In the genomic region with DNA sequence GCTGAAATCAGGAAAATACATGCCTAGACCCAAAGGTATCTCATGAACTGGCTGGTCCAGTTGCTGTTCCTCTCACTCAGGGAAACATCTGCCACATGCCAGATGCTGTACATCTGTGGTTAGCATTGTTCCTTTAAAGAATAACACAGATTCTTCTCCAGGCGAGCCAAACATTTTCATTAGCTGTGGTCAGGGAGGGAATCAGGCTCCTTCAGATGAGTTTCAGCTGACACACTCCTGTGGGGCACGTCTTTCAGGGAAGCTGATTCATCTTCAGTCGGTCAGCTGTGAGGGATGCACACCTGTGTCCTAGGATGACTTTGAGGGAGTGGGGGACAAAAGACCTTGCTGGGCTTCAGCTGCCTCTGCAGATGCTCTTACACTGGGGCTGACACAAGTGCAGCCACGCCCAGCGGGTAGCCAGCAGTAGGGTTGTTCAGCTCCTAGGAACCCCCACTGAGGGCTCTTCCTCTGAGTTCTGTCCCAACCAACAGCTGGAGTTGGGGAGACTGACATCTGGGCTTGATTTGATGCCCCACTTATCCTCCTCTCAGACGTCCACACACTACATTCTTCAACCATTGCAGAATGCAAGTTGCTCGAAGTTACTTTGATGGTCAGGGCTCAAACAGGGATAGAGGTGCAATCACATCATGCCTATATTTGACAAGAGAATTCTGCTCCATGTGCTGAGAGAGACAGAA, we compare ENCODE assay signal across 15 cellular contexts.
A peak's percentile ranks its signal among the peaks of the same experiment; 100 is the strongest.
DNase-seq lines count a peak whose midpoint lies in the region; ATAC-seq and TF ChIP-seq lines count a peak whose summit lies in the region.
"Had no signal": no experiment of that assay in that cellular context is flagged by ENCODE, and none has a peak within 500 bp of the region (broad histone marks: within the 10 kb centered on the region; RNA-seq: fewer than 3 reads in every experiment).

No MANE protein-coding gene starts in this region.

- H3K4me3 Mint-ChIP-seq in stimulated activated naive CD8-positive, alpha-beta T cell treated with anti-CD3 and anti-CD28 coated beads, Interleukin-15, amount 100 ng/mL, for 72 hours, result no peak overlapping the region
- H3K4me3 Mint-ChIP-seq: activated naive CD4-positive, alpha-beta T cell treated with anti-CD3 and anti-CD28 coated beads, Interleukin-2, amount 10 ng/mL, durations not matched to agents 7 days and 5 days; mesothelial cell of epicardium had no signal

- H3K27me3 ChIP-seq in adipocyte (replicated peaks; ENCODE audit: control insufficient read depth, insufficient read depth, low read length), result no peaks in the 10 kb centered on the region

- no peaks in the 10 kb centered on the region for H3K36me3 ChIP-seq in adipocyte (ENCODE audit: control insufficient read depth, insufficient read depth, low read length, severe bottlenecking)

- peaks cover 5% of the 10 kb centered on the region for H3K4me1 Mint-ChIP-seq in stimulated activated naive CD8-positive, alpha-beta T cell treated with anti-CD3 and anti-CD28 coated beads, Interleukin-15, amount 100 ng/mL, for 72 hours
- H3K4me1 Mint-ChIP-seq: activated naive CD4-positive, alpha-beta T cell treated with anti-CD3 and anti-CD28 coated beads, Interleukin-2, amount 10 ng/mL, durations not matched to agents 7 days and 5 days had no signal

- no peak for TF ChIP-seq CTCF in fibroblast of villous mesenchyme (IDR thresholded peaks at IDR 0.05; ENCODE audit: insufficient read depth, low read depth, low read length)

- no peaks in the 10 kb centered on the region for H3K9me3 ChIP-seq in adipocyte (ENCODE audit: control insufficient read depth, low read length)
- H3K9me3 ChIP-seq: A549 had no signal

- no peak overlapping the region for H3K27ac Mint-ChIP-seq in stimulated activated naive CD8-positive, alpha-beta T cell treated with anti-CD3 and anti-CD28 coated beads, Interleukin-15, amount 100 ng/mL, for 72 hours
- H3K27ac Mint-ChIP-seq: activated naive CD4-positive, alpha-beta T cell treated with anti-CD3 and anti-CD28 coated beads, Interleukin-2, amount 10 ng/mL, durations not matched to agents 7 days and 5 days; mesothelial cell of epicardium had no signal

- peaks cover 19% of the 10 kb centered on the region for H3K27me3 Mint-ChIP-seq in stimulated activated naive CD8-positive, alpha-beta T cell treated with anti-CD3 and anti-CD28 coated beads, Interleukin-15, amount 100 ng/mL, for 72 hours
- H3K27me3 Mint-ChIP-seq: activated naive CD4-positive, alpha-beta T cell treated with anti-CD3 and anti-CD28 coated beads, Interleukin-2, amount 10 ng/mL, durations not matched to agents 7 days and 5 days had no signal

- peak; percentile 16 for ATAC-seq in stimulated activated naive CD8-positive, alpha-beta T cell treated with anti-CD3 and anti-CD28 coated beads, Interleukin-15, amount 100 ng/mL, for 72 hours
- ATAC-seq in stimulated activated naive CD8-positive, alpha-beta T cell treated with anti-CD3 and anti-CD28 coated beads, Interleukin-15, Interleukin-2, amounts not matched to agents 100 U/mL and 50 U/mL, for 24 hours, result no peak
- ATAC-seq in GM21737 (IDR thresholded peaks at IDR 0.05; ENCODE audit: unreplicated experiment), result no peak
- ATAC-seq in GM18858 (IDR thresholded peaks at IDR 0.05; ENCODE audit: unreplicated experiment), result no peak
- ATAC-seq: A549 had no signal

- no peak overlapping the region for H3K9ac ChIP-seq in adipocyte (ENCODE audit: low read length)

- H3K4me3 ChIP-seq in adipocyte (ENCODE audit: low read length) (no peak overlapping the region), fibroblast of villous mesenchyme (ENCODE audit: low read depth, low read length) (no peak overlapping the region)
- H3K4me3 ChIP-seq: A549 had no signal

- no peak for DNase-seq in stimulated activated naive CD8-positive, alpha-beta T cell treated with anti-CD3 and anti-CD28 coated beads, Interleukin-15, amount 100 ng/mL, for 72 hours
- no peak for DNase-seq in stimulated activated naive CD8-positive, alpha-beta T cell treated with anti-CD3 and anti-CD28 coated beads, Interleukin-15, Interleukin-2, amounts not matched to agents 100 U/mL and 50 U/mL, for 24 hours
- DNase-seq in adipocyte (ENCODE audit: low read depth) (peak; percentile 82), fibroblast of villous mesenchyme (ENCODE audit: low read depth) (peak; percentile 86), NOMO-1 treated with DMSO at 0.1 percent for 48 hours (lab: John Stamatoyannopoulos, UW; ENCODE audit: unreplicated experiment) (no peak), putamen (ENCODE audit: low spot score) (no peak)
- DNase-seq: activated naive CD4-positive, alpha-beta T cell treated with anti-CD3 and anti-CD28 coated beads, Interleukin-2, amount 10 ng/mL, durations not matched to agents 7 days and 5 days; Calu3; MV-4-11; occipital lobe; SHP77 treated with DMSO at 0.1 percent for 48 hours had no signal

- peaks cover 4% of the 10 kb centered on the region for H3K4me1 ChIP-seq in adipocyte (ENCODE audit: control insufficient read depth, insufficient read depth, low read length)
- H3K4me1 ChIP-seq: A549 had no signal

- H3K9me3 Mint-ChIP-seq in stimulated activated naive CD8-positive, alpha-beta T cell treated with anti-CD3 and anti-CD28 coated beads, Interleukin-15, amount 100 ng/mL, for 72 hours, result no peaks in the 10 kb centered on the region
- H3K9me3 Mint-ChIP-seq: activated naive CD4-positive, alpha-beta T cell treated with anti-CD3 and anti-CD28 coated beads, Interleukin-2, amount 10 ng/mL, durations not matched to agents 7 days and 5 days; mesothelial cell of epicardium had no signal

Comparison
In these comparisons a context has a peak if more than half of its experiments do, and no peak if none do; other contexts are left out.
1. DNase-seq: peak in adipocyte (single experiment) and fibroblast of villous mesenchyme (single experiment); none in stimulated activated naive CD8-positive, alpha-beta T cell treated with anti-CD3 and anti-CD28 coated beads, Interleukin-15, amount 100 ng/mL, for 72 hours (0 of 2), stimulated activated naive CD8-positive, alpha-beta T cell treated with anti-CD3 and anti-CD28 coated beads, Interleukin-15, Interleukin-2, amounts not matched to agents 100 U/mL and 50 U/mL, for 24 hours (single experiment), NOMO-1 treated with DMSO at 0.1 percent for 48 hours (single experiment) and putamen (single experiment).